ENCODE assay signal across 11 cellular contexts in the genomic region with DNA sequence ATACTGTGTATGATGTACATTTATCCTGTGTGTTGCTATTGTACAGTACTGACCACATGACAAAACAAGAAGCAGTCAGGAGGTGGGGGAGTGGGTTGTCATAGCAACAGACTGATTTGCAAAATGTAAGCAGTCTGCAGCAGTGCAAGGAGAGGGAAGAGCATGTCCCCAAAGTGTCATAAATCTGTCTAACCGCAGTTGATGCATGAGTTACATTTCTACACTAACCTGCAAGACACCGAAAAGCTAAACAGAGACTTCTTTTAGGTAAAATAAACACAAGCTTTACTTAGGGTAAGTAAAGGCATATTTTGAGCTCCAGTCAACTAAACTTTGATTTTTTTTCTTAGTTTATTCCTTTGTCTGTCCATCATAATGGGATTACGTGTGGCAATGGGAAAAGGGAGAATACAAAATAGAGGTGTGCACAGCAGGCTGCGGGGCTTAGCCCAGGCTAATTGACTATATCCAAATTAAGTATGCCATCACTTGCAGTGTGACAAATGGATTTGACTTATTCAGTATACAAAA.
DNase-seq lines count a peak whose midpoint lies in the region; ATAC-seq, FAIRE-seq and TF ChIP-seq lines count a peak whose summit lies in the region.
"Had no signal": no experiment of that assay in that cellular context is flagged by ENCODE, and none has a peak within 500 bp of the region (broad histone marks: within the 10 kb centered on the region; RNA-seq: fewer than 3 reads in every experiment).

No MANE protein-coding gene starts in this region.

- TF ChIP-seq CTCF in brain (conservative IDR thresholded peaks at IDR 0.05): no peak
- no peak for TF ChIP-seq CTCF in neural crest cell (conservative IDR thresholded peaks at IDR 0.05)

- no peaks in the 10 kb centered on the region for H3K9me3 Mint-ChIP-seq in brain
- H3K9me3 Mint-ChIP-seq in neural crest cell: no peaks in the 10 kb centered on the region
- H3K9me3 Mint-ChIP-seq in T-cell: peaks cover 0 to 4% (median 0%) of the 10 kb centered on the region in 3 donors
- H3K9me3 Mint-ChIP-seq: activated naive CD8-positive, alpha-beta T cell treated with anti-CD3 and anti-CD28 coated beads for 36 hours; WTC11 had no signal

- H3K27me3 Mint-ChIP-seq in brain (no peaks in the 10 kb centered on the region), neural crest cell (ENCODE audit: low read depth) (peaks cover 4% of the 10 kb centered on the region), T-cell (peaks cover 10 to 15% of the 10 kb centered on the region in 2 donors)

- H3K36me3 Mint-ChIP-seq in brain: peaks cover 21% of the 10 kb centered on the region
- peaks cover 4% of the 10 kb centered on the region for H3K36me3 Mint-ChIP-seq in neural crest cell (ENCODE audit: low read depth)
- no peaks in the 10 kb centered on the region for H3K36me3 Mint-ChIP-seq in T-cell
- H3K36me3 Mint-ChIP-seq: activated naive CD8-positive, alpha-beta T cell treated with anti-CD3 and anti-CD28 coated beads for 36 hours; WTC11 had no signal

- POLR2A ChIA-PET in T-cell (lab: Charles Lee): no interaction called here

- H3K4me3 Mint-ChIP-seq in brain (peak overlapping the region; percentile 3 to 57 (median 38)), neural crest cell (peak overlapping the region; percentile 7), T-cell (no peak overlapping the region)
- H3K4me3 Mint-ChIP-seq: activated naive CD8-positive, alpha-beta T cell treated with anti-CD3 and anti-CD28 coated beads for 36 hours; WTC11 had no signal

- H3K4me1 Mint-ChIP-seq in brain (peaks cover 96% of the 10 kb centered on the region), neural crest cell (peaks cover 65% of the 10 kb centered on the region), T-cell (no peaks in the 10 kb centered on the region)
- H3K4me1 Mint-ChIP-seq: activated naive CD8-positive, alpha-beta T cell treated with anti-CD3 and anti-CD28 coated beads for 36 hours had no signal

- ATAC-seq in T-cell (replicated peaks in 1 of 4): no peak
- ATAC-seq: WTC11 had no signal

- no peak for TF ChIP-seq POLR2A in GM12892 (IDR thresholded peaks at IDR 0.05; ENCODE audit: low read depth, low read length)

- DNase-seq in GM04503 (ENCODE audit: low read depth) (peak; percentile 51), NCI-H1436 (lab: John Stamatoyannopoulos, UW) (peak; percentile 82), neural crest cell (ENCODE audit: low read depth, low spot score) (no peak), GM12892 (ENCODE audit: insufficient read length) (no peak), T-helper 9 cell (no peak), T-cell (no peak)
- DNase-seq in activated effector memory CD4-positive, alpha-beta T cell treated with Interleukin-2 at 50 U/mL for 16 hours: no peak
- DNase-seq: activated naive CD8-positive, alpha-beta T cell treated with anti-CD3 and anti-CD28 coated beads for 36 hours; NK-92 treated with Interleukin-12 subunit alpha and Interleukin-12 subunit beta, amount 100 ng/mL, for 24 hours had no signal

- H3K27ac Mint-ChIP-seq in brain: peak overlapping the region in 4 of 5 experiments; percentile 5 to 89 (median 80)
- no peak overlapping the region for H3K27ac Mint-ChIP-seq in neural crest cell (ENCODE audit: unreplicated experiment)
- no peak overlapping the region for H3K27ac Mint-ChIP-seq in T-cell
- H3K27ac Mint-ChIP-seq: activated naive CD8-positive, alpha-beta T cell treated with anti-CD3 and anti-CD28 coated beads for 36 hours; WTC11 had no signal

- no peak for FAIRE-seq in GM12892 (lab: Jason Lieb, UNC)

- CTCF ChIA-PET in T-cell (lab: Charles Lee): no interaction called here

Comparison
In these comparisons a context has a peak if more than half of its experiments do, and no peak if none do; other contexts are left out.
1. DNase-seq: peak in GM04503 (single experiment) and NCI-H1436 (single experiment); none in neural crest cell (single experiment), GM12892 (single experiment), T-helper 9 cell (single experiment), activated effector memory CD4-positive, alpha-beta T cell treated with Interleukin-2 at 50 U/mL for 16 hours (single experiment) and T-cell (0 of 34).
2. H3K27ac Mint-ChIP-seq: peak in brain (4 of 5); none in neural crest cell (single experiment) and T-cell (0 of 2).
3. H3K4me3 Mint-ChIP-seq: peak in brain (5 of 5) and neural crest cell (single experiment); none in T-cell (0 of 3).